10 cellular contexts compared by ENCODE assay signal in the genomic region with DNA sequence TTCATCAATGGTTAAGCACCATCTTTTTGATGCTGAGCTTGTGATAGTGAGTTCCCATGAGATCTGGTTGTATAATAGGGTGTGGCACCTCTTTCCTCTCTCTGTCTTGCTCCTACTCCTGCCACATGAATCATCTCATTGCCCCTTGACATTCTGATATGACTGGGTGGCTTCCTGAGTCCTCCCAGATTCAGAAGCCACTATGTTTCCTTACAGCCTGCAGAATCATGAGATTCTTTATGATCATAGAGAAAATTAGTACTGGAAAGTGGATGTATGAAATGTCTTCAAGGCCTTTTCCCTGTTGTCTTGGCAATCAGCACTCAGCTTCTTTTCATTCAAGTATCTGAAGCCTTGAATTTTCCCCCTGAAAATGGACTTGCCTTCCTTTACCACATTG. TPM values are rescaled to one million over a fixed set of nuclear protein-coding genes. Genes with fewer than 3 reads are reported as not detected.
"Had no signal": no experiment of that assay in that cellular context is flagged by ENCODE, and none has a peak within 500 bp of the region (broad histone marks: within the 10 kb centered on the region; RNA-seq: fewer than 3 reads in every experiment).

No MANE protein-coding gene starts in this region.

RNA-seq across cellular contexts. Expression of a gene that starts 14.9 kb away (rescaled TPM):
- total RNA-seq: OCI-LY7, PC-3, PC-9, Peyer's patch, Right ventricle myocardium inferior, Right ventricle myocardium superior, RPMI7951, SJSA1, SK-MEL-5 had no signal
- polyA plus RNA-seq: SK-N-SH had no signal
